ENCODE assay signal across 12 cellular contexts in the genomic region with DNA sequence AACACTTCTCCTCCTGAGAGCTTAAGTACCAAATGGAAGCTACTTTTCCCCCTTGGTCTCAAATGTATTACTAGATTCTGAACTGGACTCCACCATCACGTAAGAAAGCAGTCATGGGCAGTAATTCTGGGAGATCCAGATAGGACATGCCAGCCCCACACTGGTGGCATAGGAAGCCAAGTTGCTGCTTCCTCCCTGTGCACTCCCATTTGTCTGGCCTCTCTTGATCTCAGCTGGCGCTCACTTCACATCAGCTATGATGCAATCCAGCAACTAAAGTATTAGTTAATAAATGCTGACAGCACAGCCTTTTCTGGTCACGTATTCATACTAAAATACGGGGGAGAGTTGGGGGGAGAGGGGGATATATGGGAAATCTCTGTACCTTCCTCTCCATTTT.
DNase-seq lines count a peak whose midpoint lies in the region; ATAC-seq, FAIRE-seq and TF ChIP-seq lines count a peak whose summit lies in the region.
"Had no signal": no experiment of that assay in that cellular context is flagged by ENCODE, and none has a peak within 500 bp of the region (broad histone marks: within the 10 kb centered on the region; RNA-seq: fewer than 3 reads in every experiment).

No MANE protein-coding gene starts in this region.

- no peak overlapping the region for H3K4me3 ChIP-seq in AG10803 (ENCODE audit: low read length)

- no peak for TF ChIP-seq CTCF in AG10803 (conservative IDR thresholded peaks at IDR 0.05; ENCODE audit: low read length)
- no peak for TF ChIP-seq CTCF in nephron progenitor cell (IDR thresholded peaks at IDR 0.05)

- ATAC-seq in HG02852 (IDR thresholded peaks at IDR 0.05; ENCODE audit: unreplicated experiment) (no peak), HG02798 (IDR thresholded peaks at IDR 0.05; ENCODE audit: poor library complexity, unreplicated experiment) (no peak)

- no peaks in the 10 kb centered on the region for H3K9me3 Mint-ChIP-seq in nephron progenitor cell
- H3K9me3 Mint-ChIP-seq: CD4-positive, alpha-beta T cell had no signal

- H3K27me3 Mint-ChIP-seq in nephron progenitor cell (ENCODE audit: low read depth, poor library complexity), result peaks cover 5% of the 10 kb centered on the region

- H3K4me3 Mint-ChIP-seq in nephron progenitor cell, result no peak overlapping the region
- H3K4me3 Mint-ChIP-seq: CD4-positive, alpha-beta T cell had no signal

- no peak for FAIRE-seq in urothelium cell line (lab: Jason Lieb, UNC)
- FAIRE-seq: HTR-8/SVneo had no signal

- peaks cover 41% of the 10 kb centered on the region for H3K4me1 Mint-ChIP-seq in nephron progenitor cell

- peak overlapping the region; percentile 1 for H3K27ac Mint-ChIP-seq in nephron progenitor cell
- H3K27ac Mint-ChIP-seq: CD4-positive, alpha-beta T cell had no signal

- DNase-seq in AG10803 (ENCODE audit: low read depth), result peak; percentile 61
- peak; percentile 51 for DNase-seq in MV-4-11 (lab: John Stamatoyannopoulos, UW)
- DNase-seq in fibroblast of gingiva (ENCODE audit: low read depth), result peak; percentile 47
- no peak for DNase-seq in nephron progenitor cell
- DNase-seq in SW 1271 (lab: John Stamatoyannopoulos, UW), result no peak
- no peak for DNase-seq in urothelium cell line (ENCODE audit: low spot score)
- DNase-seq: activated CD4-positive, alpha-beta T cell treated with anti-CD3 and anti-CD28 coated beads, Interleukin-2, amount 50 U/mL, for 1 hour; CD4-positive, alpha-beta T cell; stimulated activated CD4-positive, alpha-beta T cell treated with anti-CD3 and anti-CD28 coated beads, Interleukin-12 subunit alpha, Interleukin-12 subunit beta, amount 100 ng/mL, for 4 hours had no signal

- H3K36me3 Mint-ChIP-seq in nephron progenitor cell (ENCODE audit: low read depth), result no peaks in the 10 kb centered on the region

Comparison
In these comparisons a context has a peak if more than half of its experiments do, and no peak if none do; other contexts are left out.
1. DNase-seq: peak in AG10803 (single experiment), MV-4-11 (single experiment) and fibroblast of gingiva (single experiment); none in nephron progenitor cell (single experiment), SW 1271 (0 of 2) and urothelium cell line (single experiment).